ENCODE assay signal across 1 cellular context in genomic region chr20:38863024-38863851, GRCh38.
TF ChIP-seq lines count a peak whose summit lies in the region.

No MANE protein-coding gene starts in this region.

TF ChIP-seq in HepG2, 621 proteins besides CTCF, POLR2A, EP300 and RAD21 (continued from another document):
- TF ChIP-seq SPEN (CRISPR knock-in tag; IDR thresholded peaks at IDR 0.05; ENCODE audit: low read depth): no peak
TF ChIP-seq in HepG2: peak in this region for 0.
